Comparison of ENCODE assay signal across 1 cellular context in the genomic region with DNA sequence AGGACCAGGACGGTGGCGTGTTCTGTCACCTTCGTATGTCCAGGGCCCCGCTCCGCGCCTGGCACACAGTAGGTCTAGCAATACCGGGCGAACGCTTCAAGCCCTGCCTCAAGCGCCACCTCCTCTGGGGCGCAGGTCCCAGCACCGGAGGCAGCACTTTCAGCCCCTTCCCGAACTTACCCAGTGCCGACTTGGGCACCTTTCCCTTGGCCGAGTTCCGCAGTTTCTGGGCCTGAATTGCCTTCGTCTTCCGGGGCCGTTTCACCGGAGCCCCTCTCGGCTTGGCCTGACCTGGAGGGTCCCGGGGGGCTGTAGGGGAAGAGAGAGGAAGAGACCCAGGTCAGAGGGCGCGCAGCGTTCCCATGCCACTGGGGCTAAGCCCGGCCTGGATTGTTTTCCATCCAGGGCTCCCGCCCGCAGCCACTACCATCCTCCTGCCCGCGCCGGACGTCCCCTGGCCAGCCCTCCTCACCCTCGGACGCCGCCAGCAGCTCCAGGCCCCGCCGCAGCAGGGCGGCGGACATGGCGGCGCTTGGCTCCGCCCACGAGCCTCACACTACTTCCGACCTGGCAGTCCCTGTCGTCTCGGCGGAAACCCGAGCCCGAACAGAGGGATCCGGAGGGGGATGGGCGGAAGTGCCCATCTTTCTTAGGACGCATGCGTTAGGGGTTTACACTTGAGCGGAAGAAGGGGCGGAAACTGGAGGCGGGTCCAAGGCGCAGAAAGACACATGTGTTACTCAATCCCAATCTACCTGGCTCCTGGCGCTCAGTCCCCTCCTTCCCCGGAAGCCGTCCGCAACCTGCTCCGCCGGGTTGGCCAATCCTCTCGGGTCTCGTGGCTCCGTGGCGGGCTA.
TF ChIP-seq lines count a peak whose summit lies in the region.

A gene with protein sequence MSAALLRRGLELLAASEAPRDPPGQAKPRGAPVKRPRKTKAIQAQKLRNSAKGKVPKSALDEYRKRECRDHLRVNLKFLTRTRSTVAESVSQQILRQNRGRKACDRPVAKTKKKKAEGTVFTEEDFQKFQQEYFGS (minus strand): TSS at position 534 of the 857 bp plus-strand sequence. CDS start 10 bp downstream, at position 524.

TF ChIP-seq in WTC11, 78 proteins besides CTCF, POLR2A, EP300 and RAD21 (continued from another document and continues in another):
- TF ChIP-seq, protein P1, sequence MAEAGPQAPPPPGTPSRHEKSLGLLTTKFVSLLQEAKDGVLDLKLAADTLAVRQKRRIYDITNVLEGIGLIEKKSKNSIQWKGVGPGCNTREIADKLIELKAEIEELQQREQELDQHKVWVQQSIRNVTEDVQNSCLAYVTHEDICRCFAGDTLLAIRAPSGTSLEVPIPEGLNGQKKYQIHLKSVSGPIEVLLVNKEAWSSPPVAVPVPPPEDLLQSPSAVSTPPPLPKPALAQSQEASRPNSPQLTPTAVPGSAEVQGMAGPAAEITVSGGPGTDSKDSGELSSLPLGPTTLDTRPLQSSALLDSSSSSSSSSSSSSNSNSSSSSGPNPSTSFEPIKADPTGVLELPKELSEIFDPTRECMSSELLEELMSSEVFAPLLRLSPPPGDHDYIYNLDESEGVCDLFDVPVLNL (CRISPR knock-in tag; IDR thresholded peaks at IDR 0.05; ENCODE audit: borderline replicate concordance, low read depth): peak; percentile 61; the same call in 1 of the 2 replicates
- TF ChIP-seq JAZF1 (CRISPR knock-in tag; IDR thresholded peaks at IDR 0.05) (no peak), ZBTB21 (CRISPR knock-in tag; IDR thresholded peaks at IDR 0.05; ENCODE audit: borderline replicate concordance) (no peak; the same call in 1 of the 2 replicates), FOXP1 (CRISPR knock-in tag; IDR thresholded peaks at IDR 0.05; ENCODE audit: borderline replicate concordance) (peak; percentile 93), FOXK1 (CRISPR knock-in tag; IDR thresholded peaks at IDR 0.05) (peak; percentile 86), TEAD1 (CRISPR knock-in tag; IDR thresholded peaks at IDR 0.05) (0 out of 2 replicates have a peak, but pooled peaks have one; percentile 12), SP1 (CRISPR knock-in tag; conservative IDR thresholded peaks at IDR 0.05) (peak; percentile 96), ATF1 (CRISPR knock-in tag; IDR thresholded peaks at IDR 0.05) (no peak; the same call in 1 of the 2 replicates), RORB (CRISPR knock-in tag; IDR thresholded peaks at IDR 0.05) (no peak), NFYB (CRISPR knock-in tag; conservative IDR thresholded peaks at IDR 0.05; ENCODE audit: low read depth) (peak; percentile 65), NR2C2 (CRISPR knock-in tag; IDR thresholded peaks at IDR 0.05) (no peak), ZNF219 (CRISPR knock-in tag; IDR thresholded peaks at IDR 0.05; ENCODE audit: borderline replicate concordance) (0 out of 2 replicates have a peak, but pooled peaks have one; percentile 57), MXD4 (CRISPR knock-in tag; IDR thresholded peaks at IDR 0.05; ENCODE audit: borderline replicate concordance) (no peak), GABPB1 (CRISPR knock-in tag; IDR thresholded peaks at IDR 0.05) (peak; percentile 72; the same call in 1 of the 2 replicates), ZNF138 (CRISPR knock-in tag; conservative IDR thresholded peaks at IDR 0.05) (0 out of 2 replicates have a peak, but pooled peaks have one; percentile 53), PRRX2 (CRISPR knock-in tag; IDR thresholded peaks at IDR 0.05) (peak; percentile 57; the same call in 1 of the 2 replicates), NR3C1 (CRISPR knock-in tag; conservative IDR thresholded peaks at IDR 0.05; ENCODE audit: low read depth) (0 out of 2 replicates have a peak, but pooled peaks have one; percentile 9), MYBL2 (CRISPR knock-in tag; IDR thresholded peaks at IDR 0.05) (peak; percentile 74)
- TF ChIP-seq, protein P2, sequence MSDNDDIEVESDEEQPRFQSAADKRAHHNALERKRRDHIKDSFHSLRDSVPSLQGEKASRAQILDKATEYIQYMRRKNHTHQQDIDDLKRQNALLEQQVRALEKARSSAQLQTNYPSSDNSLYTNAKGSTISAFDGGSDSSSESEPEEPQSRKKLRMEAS (CRISPR knock-in tag; IDR thresholded peaks at IDR 0.05): peak; percentile 77
- TF ChIP-seq, protein P3, sequence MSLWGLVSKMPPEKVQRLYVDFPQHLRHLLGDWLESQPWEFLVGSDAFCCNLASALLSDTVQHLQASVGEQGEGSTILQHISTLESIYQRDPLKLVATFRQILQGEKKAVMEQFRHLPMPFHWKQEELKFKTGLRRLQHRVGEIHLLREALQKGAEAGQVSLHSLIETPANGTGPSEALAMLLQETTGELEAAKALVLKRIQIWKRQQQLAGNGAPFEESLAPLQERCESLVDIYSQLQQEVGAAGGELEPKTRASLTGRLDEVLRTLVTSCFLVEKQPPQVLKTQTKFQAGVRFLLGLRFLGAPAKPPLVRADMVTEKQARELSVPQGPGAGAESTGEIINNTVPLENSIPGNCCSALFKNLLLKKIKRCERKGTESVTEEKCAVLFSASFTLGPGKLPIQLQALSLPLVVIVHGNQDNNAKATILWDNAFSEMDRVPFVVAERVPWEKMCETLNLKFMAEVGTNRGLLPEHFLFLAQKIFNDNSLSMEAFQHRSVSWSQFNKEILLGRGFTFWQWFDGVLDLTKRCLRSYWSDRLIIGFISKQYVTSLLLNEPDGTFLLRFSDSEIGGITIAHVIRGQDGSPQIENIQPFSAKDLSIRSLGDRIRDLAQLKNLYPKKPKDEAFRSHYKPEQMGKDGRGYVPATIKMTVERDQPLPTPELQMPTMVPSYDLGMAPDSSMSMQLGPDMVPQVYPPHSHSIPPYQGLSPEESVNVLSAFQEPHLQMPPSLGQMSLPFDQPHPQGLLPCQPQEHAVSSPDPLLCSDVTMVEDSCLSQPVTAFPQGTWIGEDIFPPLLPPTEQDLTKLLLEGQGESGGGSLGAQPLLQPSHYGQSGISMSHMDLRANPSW (CRISPR knock-in tag; conservative IDR thresholded peaks at IDR 0.05; ENCODE audit: low read depth): 0 out of 2 replicates have a peak, but pooled peaks have one; percentile 20
- TF ChIP-seq, protein P4, sequence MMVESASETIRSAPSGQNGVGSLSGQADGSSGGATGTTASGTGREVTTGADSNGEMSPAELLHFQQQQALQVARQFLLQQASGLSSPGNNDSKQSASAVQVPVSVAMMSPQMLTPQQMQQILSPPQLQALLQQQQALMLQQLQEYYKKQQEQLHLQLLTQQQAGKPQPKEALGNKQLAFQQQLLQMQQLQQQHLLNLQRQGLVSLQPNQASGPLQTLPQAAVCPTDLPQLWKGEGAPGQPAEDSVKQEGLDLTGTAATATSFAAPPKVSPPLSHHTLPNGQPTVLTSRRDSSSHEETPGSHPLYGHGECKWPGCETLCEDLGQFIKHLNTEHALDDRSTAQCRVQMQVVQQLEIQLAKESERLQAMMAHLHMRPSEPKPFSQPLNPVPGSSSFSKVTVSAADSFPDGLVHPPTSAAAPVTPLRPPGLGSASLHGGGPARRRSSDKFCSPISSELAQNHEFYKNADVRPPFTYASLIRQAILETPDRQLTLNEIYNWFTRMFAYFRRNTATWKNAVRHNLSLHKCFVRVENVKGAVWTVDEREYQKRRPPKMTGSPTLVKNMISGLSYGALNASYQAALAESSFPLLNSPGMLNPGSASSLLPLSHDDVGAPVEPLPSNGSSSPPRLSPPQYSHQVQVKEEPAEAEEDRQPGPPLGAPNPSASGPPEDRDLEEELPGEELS (CRISPR knock-in tag; IDR thresholded peaks at IDR 0.05): peak; percentile 80; the same call in 1 of the 2 replicates
- TF ChIP-seq, protein P5, sequence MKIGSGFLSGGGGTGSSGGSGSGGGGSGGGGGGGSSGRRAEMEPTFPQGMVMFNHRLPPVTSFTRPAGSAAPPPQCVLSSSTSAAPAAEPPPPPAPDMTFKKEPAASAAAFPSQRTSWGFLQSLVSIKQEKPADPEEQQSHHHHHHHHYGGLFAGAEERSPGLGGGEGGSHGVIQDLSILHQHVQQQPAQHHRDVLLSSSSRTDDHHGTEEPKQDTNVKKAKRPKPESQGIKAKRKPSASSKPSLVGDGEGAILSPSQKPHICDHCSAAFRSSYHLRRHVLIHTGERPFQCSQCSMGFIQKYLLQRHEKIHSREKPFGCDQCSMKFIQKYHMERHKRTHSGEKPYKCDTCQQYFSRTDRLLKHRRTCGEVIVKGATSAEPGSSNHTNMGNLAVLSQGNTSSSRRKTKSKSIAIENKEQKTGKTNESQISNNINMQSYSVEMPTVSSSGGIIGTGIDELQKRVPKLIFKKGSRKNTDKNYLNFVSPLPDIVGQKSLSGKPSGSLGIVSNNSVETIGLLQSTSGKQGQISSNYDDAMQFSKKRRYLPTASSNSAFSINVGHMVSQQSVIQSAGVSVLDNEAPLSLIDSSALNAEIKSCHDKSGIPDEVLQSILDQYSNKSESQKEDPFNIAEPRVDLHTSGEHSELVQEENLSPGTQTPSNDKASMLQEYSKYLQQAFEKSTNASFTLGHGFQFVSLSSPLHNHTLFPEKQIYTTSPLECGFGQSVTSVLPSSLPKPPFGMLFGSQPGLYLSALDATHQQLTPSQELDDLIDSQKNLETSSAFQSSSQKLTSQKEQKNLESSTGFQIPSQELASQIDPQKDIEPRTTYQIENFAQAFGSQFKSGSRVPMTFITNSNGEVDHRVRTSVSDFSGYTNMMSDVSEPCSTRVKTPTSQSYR (CRISPR knock-in tag; IDR thresholded peaks at IDR 0.05): peak; percentile 75; the same call in 1 of the 2 replicates
- TF ChIP-seq, protein P6, sequence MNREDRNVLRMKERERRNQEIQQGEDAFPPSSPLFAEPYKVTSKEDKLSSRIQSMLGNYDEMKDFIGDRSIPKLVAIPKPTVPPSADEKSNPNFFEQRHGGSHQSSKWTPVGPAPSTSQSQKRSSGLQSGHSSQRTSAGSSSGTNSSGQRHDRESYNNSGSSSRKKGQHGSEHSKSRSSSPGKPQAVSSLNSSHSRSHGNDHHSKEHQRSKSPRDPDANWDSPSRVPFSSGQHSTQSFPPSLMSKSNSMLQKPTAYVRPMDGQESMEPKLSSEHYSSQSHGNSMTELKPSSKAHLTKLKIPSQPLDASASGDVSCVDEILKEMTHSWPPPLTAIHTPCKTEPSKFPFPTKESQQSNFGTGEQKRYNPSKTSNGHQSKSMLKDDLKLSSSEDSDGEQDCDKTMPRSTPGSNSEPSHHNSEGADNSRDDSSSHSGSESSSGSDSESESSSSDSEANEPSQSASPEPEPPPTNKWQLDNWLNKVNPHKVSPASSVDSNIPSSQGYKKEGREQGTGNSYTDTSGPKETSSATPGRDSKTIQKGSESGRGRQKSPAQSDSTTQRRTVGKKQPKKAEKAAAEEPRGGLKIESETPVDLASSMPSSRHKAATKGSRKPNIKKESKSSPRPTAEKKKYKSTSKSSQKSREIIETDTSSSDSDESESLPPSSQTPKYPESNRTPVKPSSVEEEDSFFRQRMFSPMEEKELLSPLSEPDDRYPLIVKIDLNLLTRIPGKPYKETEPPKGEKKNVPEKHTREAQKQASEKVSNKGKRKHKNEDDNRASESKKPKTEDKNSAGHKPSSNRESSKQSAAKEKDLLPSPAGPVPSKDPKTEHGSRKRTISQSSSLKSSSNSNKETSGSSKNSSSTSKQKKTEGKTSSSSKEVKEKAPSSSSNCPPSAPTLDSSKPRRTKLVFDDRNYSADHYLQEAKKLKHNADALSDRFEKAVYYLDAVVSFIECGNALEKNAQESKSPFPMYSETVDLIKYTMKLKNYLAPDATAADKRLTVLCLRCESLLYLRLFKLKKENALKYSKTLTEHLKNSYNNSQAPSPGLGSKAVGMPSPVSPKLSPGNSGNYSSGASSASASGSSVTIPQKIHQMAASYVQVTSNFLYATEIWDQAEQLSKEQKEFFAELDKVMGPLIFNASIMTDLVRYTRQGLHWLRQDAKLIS (CRISPR knock-in tag; IDR thresholded peaks at IDR 0.05; ENCODE audit: borderline replicate concordance): 0 out of 2 replicates have a peak, but pooled peaks have one; percentile 69
- TF ChIP-seq, protein P7, sequence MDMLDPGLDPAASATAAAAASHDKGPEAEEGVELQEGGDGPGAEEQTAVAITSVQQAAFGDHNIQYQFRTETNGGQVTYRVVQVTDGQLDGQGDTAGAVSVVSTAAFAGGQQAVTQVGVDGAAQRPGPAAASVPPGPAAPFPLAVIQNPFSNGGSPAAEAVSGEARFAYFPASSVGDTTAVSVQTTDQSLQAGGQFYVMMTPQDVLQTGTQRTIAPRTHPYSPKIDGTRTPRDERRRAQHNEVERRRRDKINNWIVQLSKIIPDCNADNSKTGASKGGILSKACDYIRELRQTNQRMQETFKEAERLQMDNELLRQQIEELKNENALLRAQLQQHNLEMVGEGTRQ (CRISPR knock-in tag; IDR thresholded peaks at IDR 0.05): peak; percentile 68
- TF ChIP-seq, protein P8, sequence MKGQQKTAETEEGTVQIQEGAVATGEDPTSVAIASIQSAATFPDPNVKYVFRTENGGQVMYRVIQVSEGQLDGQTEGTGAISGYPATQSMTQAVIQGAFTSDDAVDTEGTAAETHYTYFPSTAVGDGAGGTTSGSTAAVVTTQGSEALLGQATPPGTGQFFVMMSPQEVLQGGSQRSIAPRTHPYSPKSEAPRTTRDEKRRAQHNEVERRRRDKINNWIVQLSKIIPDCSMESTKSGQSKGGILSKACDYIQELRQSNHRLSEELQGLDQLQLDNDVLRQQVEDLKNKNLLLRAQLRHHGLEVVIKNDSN (CRISPR knock-in tag; IDR thresholded peaks at IDR 0.05): peak; percentile 13; the same call in 1 of the 2 replicates
- TF ChIP-seq, protein P9, sequence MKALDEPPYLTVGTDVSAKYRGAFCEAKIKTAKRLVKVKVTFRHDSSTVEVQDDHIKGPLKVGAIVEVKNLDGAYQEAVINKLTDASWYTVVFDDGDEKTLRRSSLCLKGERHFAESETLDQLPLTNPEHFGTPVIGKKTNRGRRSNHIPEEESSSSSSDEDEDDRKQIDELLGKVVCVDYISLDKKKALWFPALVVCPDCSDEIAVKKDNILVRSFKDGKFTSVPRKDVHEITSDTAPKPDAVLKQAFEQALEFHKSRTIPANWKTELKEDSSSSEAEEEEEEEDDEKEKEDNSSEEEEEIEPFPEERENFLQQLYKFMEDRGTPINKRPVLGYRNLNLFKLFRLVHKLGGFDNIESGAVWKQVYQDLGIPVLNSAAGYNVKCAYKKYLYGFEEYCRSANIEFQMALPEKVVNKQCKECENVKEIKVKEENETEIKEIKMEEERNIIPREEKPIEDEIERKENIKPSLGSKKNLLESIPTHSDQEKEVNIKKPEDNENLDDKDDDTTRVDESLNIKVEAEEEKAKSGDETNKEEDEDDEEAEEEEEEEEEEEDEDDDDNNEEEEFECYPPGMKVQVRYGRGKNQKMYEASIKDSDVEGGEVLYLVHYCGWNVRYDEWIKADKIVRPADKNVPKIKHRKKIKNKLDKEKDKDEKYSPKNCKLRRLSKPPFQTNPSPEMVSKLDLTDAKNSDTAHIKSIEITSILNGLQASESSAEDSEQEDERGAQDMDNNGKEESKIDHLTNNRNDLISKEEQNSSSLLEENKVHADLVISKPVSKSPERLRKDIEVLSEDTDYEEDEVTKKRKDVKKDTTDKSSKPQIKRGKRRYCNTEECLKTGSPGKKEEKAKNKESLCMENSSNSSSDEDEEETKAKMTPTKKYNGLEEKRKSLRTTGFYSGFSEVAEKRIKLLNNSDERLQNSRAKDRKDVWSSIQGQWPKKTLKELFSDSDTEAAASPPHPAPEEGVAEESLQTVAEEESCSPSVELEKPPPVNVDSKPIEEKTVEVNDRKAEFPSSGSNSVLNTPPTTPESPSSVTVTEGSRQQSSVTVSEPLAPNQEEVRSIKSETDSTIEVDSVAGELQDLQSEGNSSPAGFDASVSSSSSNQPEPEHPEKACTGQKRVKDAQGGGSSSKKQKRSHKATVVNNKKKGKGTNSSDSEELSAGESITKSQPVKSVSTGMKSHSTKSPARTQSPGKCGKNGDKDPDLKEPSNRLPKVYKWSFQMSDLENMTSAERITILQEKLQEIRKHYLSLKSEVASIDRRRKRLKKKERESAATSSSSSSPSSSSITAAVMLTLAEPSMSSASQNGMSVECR (CRISPR knock-in tag; IDR thresholded peaks at IDR 0.05; ENCODE audit: borderline replicate concordance): peak; percentile 28; the same call in 1 of the 2 replicates
